Comparison of ENCODE assay signal across 8 cellular contexts in the genomic region with DNA sequence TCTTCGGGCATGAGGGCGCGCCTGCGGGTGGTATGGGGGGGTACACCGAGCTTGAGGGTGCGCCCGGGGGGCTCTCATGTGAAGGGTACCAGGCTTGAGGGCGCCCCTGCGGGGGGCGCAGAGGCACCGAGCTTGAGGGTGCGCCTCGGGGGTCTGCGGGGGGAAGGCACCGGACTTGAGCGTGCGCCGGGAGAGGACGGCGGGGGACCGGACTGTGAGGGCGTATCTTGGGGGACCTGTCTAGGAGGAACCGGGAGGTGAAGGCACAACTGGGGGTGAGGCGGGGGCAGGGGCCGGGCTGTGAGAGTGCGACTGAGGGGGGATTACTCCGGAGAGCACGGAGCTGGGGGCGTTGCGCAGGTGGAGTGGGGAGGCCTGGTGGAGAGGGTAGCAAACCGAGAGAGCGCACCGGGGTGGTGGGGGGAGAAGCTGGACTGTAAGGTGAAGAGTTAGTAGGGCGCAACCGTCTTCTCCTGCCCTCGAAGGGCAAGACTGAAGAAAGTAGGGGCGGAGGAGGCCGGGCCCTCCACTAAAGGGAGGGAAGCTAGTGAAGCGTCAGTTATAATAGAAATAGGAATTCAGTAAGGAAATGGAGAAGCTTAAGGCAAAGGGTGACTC. TPM values are rescaled to one million over a fixed set of nuclear protein-coding genes. Genes with fewer than 3 reads are reported as not detected.
DNase-seq lines count a peak whose midpoint lies in the region; ATAC-seq and TF ChIP-seq lines count a peak whose summit lies in the region.

No MANE protein-coding gene starts in this region.

- H3K4me1 Mint-ChIP-seq in T-cell: peaks cover 16 to 33% (median 27%) of the 10 kb centered on the region in 3 donors
- H3K4me1 Mint-ChIP-seq in brain: peaks cover 42% of the 10 kb centered on the region

- no peak for TF ChIP-seq POLR2A in GM18505 (IDR thresholded peaks at IDR 0.05; ENCODE audit: borderline replicate concordance, extremely low read depth, insufficient read depth, insufficient read length)

- TF ChIP-seq CTCF in brain (conservative IDR thresholded peaks at IDR 0.05): no peak

- peak overlapping the region; percentile 98 to 99 for H3K27ac Mint-ChIP-seq in T-cell
- peak overlapping the region; percentile 100 for H3K27ac Mint-ChIP-seq in brain

- no peaks in the 10 kb centered on the region for H3K36me3 Mint-ChIP-seq in T-cell
- H3K36me3 Mint-ChIP-seq in brain: peaks cover 13% of the 10 kb centered on the region

- ATAC-seq in T-cell (replicated peaks in 1 of 4) (peak in 2 of 4 experiments; percentile 4 to 6), GM18505 (IDR thresholded peaks at IDR 0.05; ENCODE audit: unreplicated experiment) (no peak)

- peak overlapping the region; percentile 97 to 99 (median 98) for H3K4me3 Mint-ChIP-seq in T-cell
- peak overlapping the region; percentile 95 to 100 (median 98) for H3K4me3 Mint-ChIP-seq in brain

- H3K27me3 Mint-ChIP-seq in T-cell: no peaks in the 10 kb centered on the region
- peaks cover 14% of the 10 kb centered on the region for H3K27me3 Mint-ChIP-seq in brain

- POLR2A ChIA-PET in T-cell (lab: Charles Lee): interaction anchor here (0.6 to 5.3 kb wide), 17 partner anchors 9 to 294 kb away, joined by 3 to 63 read pairs (median 4); no protein-coding TSS in a partner anchor

- CTCF ChIA-PET in T-cell (lab: Charles Lee): interaction anchor here (0.5 to 4.5 kb wide), 20 partner anchors 9 to 226 kb away, joined by 3 to 34 read pairs (median 4); partner anchors contain the start of genes CXCR5 (in 1 of the 2), RPS25 (in 1 of the 2) and TRAPPC4 (in 1 of the 2)

- H3K9me3 Mint-ChIP-seq in T-cell (no peaks in the 10 kb centered on the region), brain (peaks cover 0 to 14% (median 4%) of the 10 kb centered on the region in 5 experiments)

- DNase-seq in GM19238 (ENCODE audit: insufficient read length, low spot score) (peak; percentile 18), T-cell (peak in 26 of 34 experiments; percentile 9 to 41 (median 28)), iris pigment epithelial cell (ENCODE audit: low read depth) (peak; percentile 32), NCI-H2171 (lab: John Stamatoyannopoulos, UW) (no peak)
- DNase-seq in stimulated activated CD4-positive, alpha-beta T cell treated with anti-CD3 and anti-CD28 coated beads, Interleukin-1b, Interleukin-23, amount 100 ng/mL, for 4 hours (ENCODE audit: low read depth in 2 of 2): peak; percentile 21 to 39
- no peak for DNase-seq in NK-92 treated with Interleukin-12 subunit alpha and Interleukin-12 subunit beta, amount 100 ng/mL, for 24 hours (lab: John Stamatoyannopoulos, UW)

RNA-seq across cellular contexts. Expression of gene DDX6, which starts 1.1 kb away (rescaled TPM):
- 100 to 1,000 TPM; 220 to 312 (median 244) TPM for total RNA-seq in T-cell
- polyA plus RNA-seq in brain (ENCODE audit: insufficient read depth, low read depth, low replicate concordance): 46.3 TPM

Comparison
In these comparisons a context has a peak if more than half of its experiments do, and no peak if none do; other contexts are left out.
1. DNase-seq: peak in GM19238 (single experiment), T-cell (26 of 34), iris pigment epithelial cell (single experiment) and stimulated activated CD4-positive, alpha-beta T cell treated with anti-CD3 and anti-CD28 coated beads, Interleukin-1b, Interleukin-23, amount 100 ng/mL, for 4 hours (2 of 2); none in NCI-H2171 (single experiment) and NK-92 treated with Interleukin-12 subunit alpha and Interleukin-12 subunit beta, amount 100 ng/mL, for 24 hours (single experiment).